In genomic region chr2:119455066-119455718, GRCh38 we compare ENCODE assay signal across 2 cellular contexts.
TF ChIP-seq lines count a peak whose summit lies in the region.

No MANE protein-coding gene starts in this region.

TF ChIP-seq in liver, 16 proteins besides CTCF, POLR2A, EP300 and RAD21 (continued from another document):
- TF ChIP-seq ZBTB33 (IDR thresholded peaks at IDR 0.05) (no peak), MAX (IDR thresholded peaks at IDR 0.05) (no peak), HNF4G (IDR thresholded peaks at IDR 0.05) (no peak), EGR1 (IDR thresholded peaks at IDR 0.05; ENCODE audit: low read depth in 2 of 2) (no peak), JUND (IDR thresholded peaks at IDR 0.05) (no peak), RXRA (IDR thresholded peaks at IDR 0.05) (no peak), TAF1 (conservative IDR thresholded peaks at IDR 0.05) (no peak), YY1 (IDR thresholded peaks at IDR 0.05) (no peak), ATF3 (IDR thresholded peaks at IDR 0.05) (no peak), HNF4A (conservative IDR thresholded peaks at IDR 0.05) (no peak), REST (IDR thresholded peaks at IDR 0.05) (no peak), GABPA (IDR thresholded peaks at IDR 0.05 in 1 of 2, conservative IDR thresholded peaks at IDR 0.05 in 1 of 2) (peak in 1 of 2 donors; percentile 12), NR2F2 (IDR thresholded peaks at IDR 0.05) (peak; percentile 83), FOXA1 (IDR thresholded peaks at IDR 0.05) (no peak), SP1 (IDR thresholded peaks at IDR 0.05) (no peak)
TF ChIP-seq in liver: peak in this region for 2.

TF ChIP-seq in HepG2, 621 proteins besides CTCF, POLR2A, EP300 and RAD21 (continued from another document):
- TF ChIP-seq ATF2 (CRISPR knock-in tag; IDR thresholded peaks at IDR 0.05) (no peak), REXO4 (CRISPR knock-in tag; IDR thresholded peaks at IDR 0.05; ENCODE audit: borderline replicate concordance) (no peak), ZNF547 (CRISPR knock-in tag; IDR thresholded peaks at IDR 0.05) (no peak), FOXP4 (CRISPR knock-in tag; IDR thresholded peaks at IDR 0.05) (no peak), JUND (CRISPR knock-in tag; IDR thresholded peaks at IDR 0.05) (no peak), MAZ (IDR thresholded peaks at IDR 0.05; ENCODE audit: borderline replicate concordance, low read depth, low read length) (no peak), MAZ (CRISPR knock-in tag; IDR thresholded peaks at IDR 0.05; ENCODE audit: low read depth) (no peak)
